In the genomic region with DNA sequence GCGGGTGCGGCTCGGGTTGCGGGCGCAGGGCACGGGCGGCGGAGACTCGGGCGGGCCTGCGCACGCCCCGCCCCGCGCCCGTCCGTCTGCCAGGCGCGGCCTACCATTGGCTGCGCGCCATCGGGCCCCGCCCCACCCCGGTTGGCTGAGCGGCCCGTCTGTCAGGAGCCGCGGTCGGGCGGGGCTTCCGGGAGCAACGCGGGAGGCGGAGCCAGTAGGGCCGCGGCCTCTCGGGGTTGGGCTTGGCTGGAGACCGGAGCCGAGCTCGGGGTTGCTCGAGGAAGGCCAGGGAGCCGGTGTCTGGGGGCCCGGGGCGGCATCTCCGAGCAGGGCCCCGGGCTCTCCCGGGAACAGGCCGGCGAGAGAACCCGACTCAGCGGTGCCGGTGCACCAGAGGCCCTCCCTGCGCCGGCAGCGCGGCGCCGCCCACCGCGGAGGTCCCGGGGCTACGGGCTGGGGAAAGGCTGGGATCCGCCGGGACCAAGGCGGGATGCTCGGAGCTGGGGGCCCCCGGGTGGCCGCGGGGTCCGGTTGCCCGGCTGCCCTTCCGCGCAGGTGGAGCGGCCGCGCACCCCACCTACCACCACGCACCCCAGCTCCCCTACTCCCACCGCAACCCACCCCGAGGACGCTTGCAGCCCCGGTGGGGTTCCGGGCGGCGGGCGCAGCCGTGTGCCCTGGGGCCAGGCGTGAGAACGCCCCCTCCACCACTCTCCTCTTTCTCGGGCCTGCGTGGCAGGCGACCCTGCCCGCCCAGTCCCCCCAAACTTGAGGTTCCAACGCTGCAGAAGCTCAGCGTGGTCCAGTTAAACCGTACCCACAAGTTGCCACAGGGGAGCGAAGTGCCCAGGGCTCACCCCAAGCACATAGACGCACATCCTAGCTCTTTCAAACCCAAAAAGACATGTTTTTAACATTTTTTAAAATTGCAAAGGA, we compare ENCODE assay signal across 1 cellular context.
TF ChIP-seq lines count a peak whose summit lies in the region.

A gene (minus strand): TSS at position 58 of the 936 bp plus-strand sequence.

TF ChIP-seq in HEK293, 187 proteins besides CTCF, POLR2A, EP300 and RAD21 (continued from another document):
- TF ChIP-seq, protein P1, sequence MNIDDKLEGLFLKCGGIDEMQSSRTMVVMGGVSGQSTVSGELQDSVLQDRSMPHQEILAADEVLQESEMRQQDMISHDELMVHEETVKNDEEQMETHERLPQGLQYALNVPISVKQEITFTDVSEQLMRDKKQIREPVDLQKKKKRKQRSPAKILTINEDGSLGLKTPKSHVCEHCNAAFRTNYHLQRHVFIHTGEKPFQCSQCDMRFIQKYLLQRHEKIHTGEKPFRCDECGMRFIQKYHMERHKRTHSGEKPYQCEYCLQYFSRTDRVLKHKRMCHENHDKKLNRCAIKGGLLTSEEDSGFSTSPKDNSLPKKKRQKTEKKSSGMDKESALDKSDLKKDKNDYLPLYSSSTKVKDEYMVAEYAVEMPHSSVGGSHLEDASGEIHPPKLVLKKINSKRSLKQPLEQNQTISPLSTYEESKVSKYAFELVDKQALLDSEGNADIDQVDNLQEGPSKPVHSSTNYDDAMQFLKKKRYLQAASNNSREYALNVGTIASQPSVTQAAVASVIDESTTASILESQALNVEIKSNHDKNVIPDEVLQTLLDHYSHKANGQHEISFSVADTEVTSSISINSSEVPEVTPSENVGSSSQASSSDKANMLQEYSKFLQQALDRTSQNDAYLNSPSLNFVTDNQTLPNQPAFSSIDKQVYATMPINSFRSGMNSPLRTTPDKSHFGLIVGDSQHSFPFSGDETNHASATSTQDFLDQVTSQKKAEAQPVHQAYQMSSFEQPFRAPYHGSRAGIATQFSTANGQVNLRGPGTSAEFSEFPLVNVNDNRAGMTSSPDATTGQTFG (tag by site-specific recombination; IDR thresholded peaks at IDR 0.05; ENCODE audit: borderline replicate concordance): no peak
- peak; percentile 74; the same call in 1 of the 2 replicates for TF ChIP-seq KLF8 (tag by site-specific recombination; IDR thresholded peaks at IDR 0.05)
- peak; percentile 63 for TF ChIP-seq GLIS1 (tag by site-specific recombination; IDR thresholded peaks at IDR 0.05)
- TF ChIP-seq SP3 (tag by site-specific recombination; IDR thresholded peaks at IDR 0.05): peak; percentile 69
- TF ChIP-seq KLF1 (tag by site-specific recombination; IDR thresholded peaks at IDR 0.05): no peak
- TF ChIP-seq, protein P2, sequence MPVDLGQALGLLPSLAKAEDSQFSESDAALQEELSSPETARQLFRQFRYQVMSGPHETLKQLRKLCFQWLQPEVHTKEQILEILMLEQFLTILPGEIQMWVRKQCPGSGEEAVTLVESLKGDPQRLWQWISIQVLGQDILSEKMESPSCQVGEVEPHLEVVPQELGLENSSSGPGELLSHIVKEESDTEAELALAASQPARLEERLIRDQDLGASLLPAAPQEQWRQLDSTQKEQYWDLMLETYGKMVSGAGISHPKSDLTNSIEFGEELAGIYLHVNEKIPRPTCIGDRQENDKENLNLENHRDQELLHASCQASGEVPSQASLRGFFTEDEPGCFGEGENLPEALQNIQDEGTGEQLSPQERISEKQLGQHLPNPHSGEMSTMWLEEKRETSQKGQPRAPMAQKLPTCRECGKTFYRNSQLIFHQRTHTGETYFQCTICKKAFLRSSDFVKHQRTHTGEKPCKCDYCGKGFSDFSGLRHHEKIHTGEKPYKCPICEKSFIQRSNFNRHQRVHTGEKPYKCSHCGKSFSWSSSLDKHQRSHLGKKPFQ (tag by site-specific recombination; IDR thresholded peaks at IDR 0.05): no peak
- TF ChIP-seq, protein P3, sequence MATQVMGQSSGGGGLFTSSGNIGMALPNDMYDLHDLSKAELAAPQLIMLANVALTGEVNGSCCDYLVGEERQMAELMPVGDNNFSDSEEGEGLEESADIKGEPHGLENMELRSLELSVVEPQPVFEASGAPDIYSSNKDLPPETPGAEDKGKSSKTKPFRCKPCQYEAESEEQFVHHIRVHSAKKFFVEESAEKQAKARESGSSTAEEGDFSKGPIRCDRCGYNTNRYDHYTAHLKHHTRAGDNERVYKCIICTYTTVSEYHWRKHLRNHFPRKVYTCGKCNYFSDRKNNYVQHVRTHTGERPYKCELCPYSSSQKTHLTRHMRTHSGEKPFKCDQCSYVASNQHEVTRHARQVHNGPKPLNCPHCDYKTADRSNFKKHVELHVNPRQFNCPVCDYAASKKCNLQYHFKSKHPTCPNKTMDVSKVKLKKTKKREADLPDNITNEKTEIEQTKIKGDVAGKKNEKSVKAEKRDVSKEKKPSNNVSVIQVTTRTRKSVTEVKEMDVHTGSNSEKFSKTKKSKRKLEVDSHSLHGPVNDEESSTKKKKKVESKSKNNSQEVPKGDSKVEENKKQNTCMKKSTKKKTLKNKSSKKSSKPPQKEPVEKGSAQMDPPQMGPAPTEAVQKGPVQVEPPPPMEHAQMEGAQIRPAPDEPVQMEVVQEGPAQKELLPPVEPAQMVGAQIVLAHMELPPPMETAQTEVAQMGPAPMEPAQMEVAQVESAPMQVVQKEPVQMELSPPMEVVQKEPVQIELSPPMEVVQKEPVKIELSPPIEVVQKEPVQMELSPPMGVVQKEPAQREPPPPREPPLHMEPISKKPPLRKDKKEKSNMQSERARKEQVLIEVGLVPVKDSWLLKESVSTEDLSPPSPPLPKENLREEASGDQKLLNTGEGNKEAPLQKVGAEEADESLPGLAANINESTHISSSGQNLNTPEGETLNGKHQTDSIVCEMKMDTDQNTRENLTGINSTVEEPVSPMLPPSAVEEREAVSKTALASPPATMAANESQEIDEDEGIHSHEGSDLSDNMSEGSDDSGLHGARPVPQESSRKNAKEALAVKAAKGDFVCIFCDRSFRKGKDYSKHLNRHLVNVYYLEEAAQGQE (tag by site-specific recombination; IDR thresholded peaks at IDR 0.05): no peak
- peak; percentile 99 for TF ChIP-seq ZBTB20 (tag by site-specific recombination; IDR thresholded peaks at IDR 0.05)
- TF ChIP-seq ZNF785 (tag by site-specific recombination; IDR thresholded peaks at IDR 0.05): no peak
- TF ChIP-seq MZF1 (tag by site-specific recombination; IDR thresholded peaks at IDR 0.05; ENCODE audit: borderline replicate concordance): no peak
- no peak for TF ChIP-seq ZNF677 (tag by site-specific recombination; IDR thresholded peaks at IDR 0.05)
- TF ChIP-seq SCRT2 (tag by site-specific recombination; IDR thresholded peaks at IDR 0.05): no peak
- TF ChIP-seq ZNF654 (tag by site-specific recombination; IDR thresholded peaks at IDR 0.05; ENCODE audit: low read depth): no peak
- TF ChIP-seq ZNF146 (tag by site-specific recombination; IDR thresholded peaks at IDR 0.05): no peak
- TF ChIP-seq ZNF404 (tag by site-specific recombination; IDR thresholded peaks at IDR 0.05): no peak
- TF ChIP-seq, protein P4, sequence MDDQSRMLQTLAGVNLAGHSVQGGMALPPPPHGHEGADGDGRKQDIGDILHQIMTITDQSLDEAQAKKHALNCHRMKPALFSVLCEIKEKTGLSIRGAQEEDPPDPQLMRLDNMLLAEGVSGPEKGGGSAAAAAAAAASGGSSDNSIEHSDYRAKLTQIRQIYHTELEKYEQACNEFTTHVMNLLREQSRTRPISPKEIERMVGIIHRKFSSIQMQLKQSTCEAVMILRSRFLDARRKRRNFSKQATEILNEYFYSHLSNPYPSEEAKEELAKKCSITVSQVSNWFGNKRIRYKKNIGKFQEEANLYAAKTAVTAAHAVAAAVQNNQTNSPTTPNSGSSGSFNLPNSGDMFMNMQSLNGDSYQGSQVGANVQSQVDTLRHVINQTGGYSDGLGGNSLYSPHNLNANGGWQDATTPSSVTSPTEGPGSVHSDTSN (CRISPR knock-in tag; IDR thresholded peaks at IDR 0.05): peak; percentile 99
- TF ChIP-seq, protein P5, sequence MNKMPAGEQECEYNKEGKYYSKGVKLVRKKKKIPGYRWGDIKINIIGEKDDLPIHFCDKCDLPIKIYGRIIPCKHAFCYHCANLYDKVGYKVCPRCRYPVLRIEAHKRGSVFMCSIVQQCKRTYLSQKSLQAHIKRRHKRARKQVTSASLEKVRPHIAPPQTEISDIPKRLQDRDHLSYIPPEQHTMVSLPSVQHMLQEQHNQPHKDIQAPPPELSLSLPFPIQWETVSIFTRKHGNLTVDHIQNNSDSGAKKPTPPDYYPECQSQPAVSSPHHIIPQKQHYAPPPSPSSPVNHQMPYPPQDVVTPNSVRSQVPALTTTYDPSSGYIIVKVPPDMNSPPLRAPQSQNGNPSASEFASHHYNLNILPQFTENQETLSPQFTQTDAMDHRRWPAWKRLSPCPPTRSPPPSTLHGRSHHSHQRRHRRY (tag by site-specific recombination; IDR thresholded peaks at IDR 0.05): no peak
- TF ChIP-seq ZFP3 (tag by site-specific recombination; IDR thresholded peaks at IDR 0.05; ENCODE audit: low read depth): no peak
- no peak for TF ChIP-seq ZNF747 (tag by site-specific recombination; IDR thresholded peaks at IDR 0.05)
- no peak for TF ChIP-seq ZNF10 (tag by site-specific recombination; IDR thresholded peaks at IDR 0.05)
- TF ChIP-seq ZNF768 (tag by site-specific recombination; IDR thresholded peaks at IDR 0.05): no peak
- no peak for TF ChIP-seq ZNF621 (tag by site-specific recombination; IDR thresholded peaks at IDR 0.05)
- peak; percentile 70 for TF ChIP-seq ZBTB8A (tag by site-specific recombination; IDR thresholded peaks at IDR 0.05)
- no peak for TF ChIP-seq KLF16 (tag by site-specific recombination; IDR thresholded peaks at IDR 0.05)
- TF ChIP-seq GFI1B (tag by site-specific recombination; IDR thresholded peaks at IDR 0.05): no peak
- TF ChIP-seq ZNF23 (tag by site-specific recombination; IDR thresholded peaks at IDR 0.05; ENCODE audit: borderline replicate concordance): no peak
- TF ChIP-seq ZNF292 (tag by site-specific recombination; IDR thresholded peaks at IDR 0.05; ENCODE audit: borderline replicate concordance, low read depth): no peak
- TF ChIP-seq, protein P6, sequence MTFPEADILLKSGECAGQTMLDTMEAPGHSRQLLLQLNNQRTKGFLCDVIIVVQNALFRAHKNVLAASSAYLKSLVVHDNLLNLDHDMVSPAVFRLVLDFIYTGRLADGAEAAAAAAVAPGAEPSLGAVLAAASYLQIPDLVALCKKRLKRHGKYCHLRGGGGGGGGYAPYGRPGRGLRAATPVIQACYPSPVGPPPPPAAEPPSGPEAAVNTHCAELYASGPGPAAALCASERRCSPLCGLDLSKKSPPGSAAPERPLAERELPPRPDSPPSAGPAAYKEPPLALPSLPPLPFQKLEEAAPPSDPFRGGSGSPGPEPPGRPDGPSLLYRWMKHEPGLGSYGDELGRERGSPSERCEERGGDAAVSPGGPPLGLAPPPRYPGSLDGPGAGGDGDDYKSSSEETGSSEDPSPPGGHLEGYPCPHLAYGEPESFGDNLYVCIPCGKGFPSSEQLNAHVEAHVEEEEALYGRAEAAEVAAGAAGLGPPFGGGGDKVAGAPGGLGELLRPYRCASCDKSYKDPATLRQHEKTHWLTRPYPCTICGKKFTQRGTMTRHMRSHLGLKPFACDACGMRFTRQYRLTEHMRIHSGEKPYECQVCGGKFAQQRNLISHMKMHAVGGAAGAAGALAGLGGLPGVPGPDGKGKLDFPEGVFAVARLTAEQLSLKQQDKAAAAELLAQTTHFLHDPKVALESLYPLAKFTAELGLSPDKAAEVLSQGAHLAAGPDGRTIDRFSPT (tag by site-specific recombination; IDR thresholded peaks at IDR 0.05): peak; percentile 65
- TF ChIP-seq ZBTB48 (tag by site-specific recombination; IDR thresholded peaks at IDR 0.05): no peak
- peak; percentile 88 for TF ChIP-seq GLIS2 (tag by site-specific recombination; IDR thresholded peaks at IDR 0.05)
- no peak for TF ChIP-seq ZNF670 (tag by site-specific recombination; IDR thresholded peaks at IDR 0.05; ENCODE audit: low read depth)
- TF ChIP-seq ZFHX2 (tag by site-specific recombination; conservative IDR thresholded peaks at IDR 0.05): no peak
- TF ChIP-seq ZBTB21 (tag by site-specific recombination; IDR thresholded peaks at IDR 0.05): no peak
- TF ChIP-seq, protein P7, sequence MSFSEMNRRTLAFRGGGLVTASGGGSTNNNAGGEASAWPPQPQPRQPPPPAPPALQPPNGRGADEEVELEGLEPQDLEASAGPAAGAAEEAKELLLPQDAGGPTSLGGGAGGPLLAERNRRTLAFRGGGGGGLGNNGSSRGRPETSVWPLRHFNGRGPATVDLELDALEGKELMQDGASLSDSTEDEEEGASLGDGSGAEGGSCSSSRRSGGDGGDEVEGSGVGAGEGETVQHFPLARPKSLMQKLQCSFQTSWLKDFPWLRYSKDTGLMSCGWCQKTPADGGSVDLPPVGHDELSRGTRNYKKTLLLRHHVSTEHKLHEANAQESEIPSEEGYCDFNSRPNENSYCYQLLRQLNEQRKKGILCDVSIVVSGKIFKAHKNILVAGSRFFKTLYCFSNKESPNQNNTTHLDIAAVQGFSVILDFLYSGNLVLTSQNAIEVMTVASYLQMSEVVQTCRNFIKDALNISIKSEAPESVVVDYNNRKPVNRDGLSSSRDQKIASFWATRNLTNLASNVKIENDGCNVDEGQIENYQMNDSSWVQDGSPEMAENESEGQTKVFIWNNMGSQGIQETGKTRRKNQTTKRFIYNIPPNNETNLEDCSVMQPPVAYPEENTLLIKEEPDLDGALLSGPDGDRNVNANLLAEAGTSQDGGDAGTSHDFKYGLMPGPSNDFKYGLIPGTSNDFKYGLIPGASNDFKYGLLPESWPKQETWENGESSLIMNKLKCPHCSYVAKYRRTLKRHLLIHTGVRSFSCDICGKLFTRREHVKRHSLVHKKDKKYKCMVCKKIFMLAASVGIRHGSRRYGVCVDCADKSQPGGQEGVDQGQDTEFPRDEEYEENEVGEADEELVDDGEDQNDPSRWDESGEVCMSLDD (tag by site-specific recombination; IDR thresholded peaks at IDR 0.05): 0 out of 2 replicates have a peak, but pooled peaks have one; percentile 25
- TF ChIP-seq ZNF561 (tag by site-specific recombination; IDR thresholded peaks at IDR 0.05; ENCODE audit: borderline replicate concordance): no peak
- TF ChIP-seq ZNF426 (tag by site-specific recombination; IDR thresholded peaks at IDR 0.05): no peak
- TF ChIP-seq, protein P8, sequence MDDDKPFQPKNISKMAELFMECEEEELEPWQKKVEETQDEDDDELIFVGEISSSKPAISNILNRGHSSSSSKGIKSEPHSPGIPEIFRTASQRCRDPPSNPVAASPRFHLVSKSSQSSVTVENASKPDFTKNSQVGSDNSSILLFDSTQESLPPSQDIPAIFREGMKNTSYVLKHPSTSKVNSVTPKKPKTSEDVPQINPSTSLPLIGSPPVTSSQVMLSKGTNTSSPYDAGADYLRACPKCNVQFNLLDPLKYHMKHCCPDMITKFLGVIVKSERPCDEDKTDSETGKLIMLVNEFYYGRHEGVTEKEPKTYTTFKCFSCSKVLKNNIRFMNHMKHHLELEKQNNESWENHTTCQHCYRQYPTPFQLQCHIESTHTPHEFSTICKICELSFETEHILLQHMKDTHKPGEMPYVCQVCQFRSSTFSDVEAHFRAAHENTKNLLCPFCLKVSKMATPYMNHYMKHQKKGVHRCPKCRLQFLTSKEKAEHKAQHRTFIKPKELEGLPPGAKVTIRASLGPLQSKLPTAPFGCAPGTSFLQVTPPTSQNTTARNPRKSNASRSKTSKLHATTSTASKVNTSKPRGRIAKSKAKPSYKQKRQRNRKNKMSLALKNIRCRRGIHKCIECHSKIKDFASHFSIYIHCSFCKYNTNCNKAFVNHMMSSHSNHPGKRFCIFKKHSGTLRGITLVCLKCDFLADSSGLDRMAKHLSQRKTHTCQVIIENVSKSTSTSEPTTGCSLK (tag by site-specific recombination; IDR thresholded peaks at IDR 0.05): no peak
